ENCODE assay signal across 22 cellular contexts in genomic region chr10:46064269-46064817, GRCh38. TPM values are rescaled to one million over a fixed set of nuclear protein-coding genes. Genes with fewer than 3 reads are reported as not detected.
"Had no signal": no experiment of that assay in that cellular context is flagged by ENCODE, and none has a peak within 500 bp of the region (broad histone marks: within the 10 kb centered on the region; RNA-seq: fewer than 3 reads in every experiment).

No MANE protein-coding gene starts in this region.

- H3K27ac ChIP-seq: epithelial cell of prostate, esophagus squamous epithelium, gastroesophageal sphincter, neutrophil had no signal

- H3K27me3 ChIP-seq: esophagus squamous epithelium, gastroesophageal sphincter, neutrophil had no signal

- H3K4me3 Mint-ChIP-seq: naive thymus-derived CD4-positive, alpha-beta T cell had no signal

- ATAC-seq: gastroesophageal sphincter; left cardiac atrium; naive thymus-derived CD4-positive, alpha-beta T cell; right cardiac atrium had no signal

- H3K4me1 ChIP-seq: esophagus squamous epithelium, gastroesophageal sphincter had no signal

- H3K36me3 ChIP-seq: esophagus squamous epithelium, gastroesophageal sphincter, neutrophil had no signal

- H3K9me3 ChIP-seq: esophagus squamous epithelium, gastroesophageal sphincter, neutrophil had no signal

- H3K4me3 ChIP-seq: esophagus squamous epithelium, gastroesophageal sphincter had no signal

- DNase-seq: cortex of kidney; effector memory CD4-positive, alpha-beta T cell; esophagus squamous epithelium; foreskin fibroblast; kidney; left cardiac atrium; naive thymus-derived CD4-positive, alpha-beta T cell; right cardiac atrium; small intestine; stimulated activated CD4-positive, alpha-beta T cell treated with anti-CD3 and anti-CD28 coated beads, Interleukin-2, amount 100 ng/mL, for 48 hours; stimulated activated naive CD4-positive, alpha-beta T cell treated with Interleukin-2 at 50 U/mL for 16 hours; trophoblast cell had no signal

- H3K36me3 Mint-ChIP-seq: naive thymus-derived CD4-positive, alpha-beta T cell had no signal

RNA-seq across cellular contexts. Expression of gene MSMB, which starts 18.3 kb away (rescaled TPM):
- total RNA-seq: kidney; left cardiac atrium; liver; lung microvascular endothelial cell; mesenteric fat pad; mononuclear cell; naive thymus-derived CD4-positive, alpha-beta T cell; osteoblast; posterior vena cava; right cardiac atrium; urinary bladder had no signal
